In the genomic region with DNA sequence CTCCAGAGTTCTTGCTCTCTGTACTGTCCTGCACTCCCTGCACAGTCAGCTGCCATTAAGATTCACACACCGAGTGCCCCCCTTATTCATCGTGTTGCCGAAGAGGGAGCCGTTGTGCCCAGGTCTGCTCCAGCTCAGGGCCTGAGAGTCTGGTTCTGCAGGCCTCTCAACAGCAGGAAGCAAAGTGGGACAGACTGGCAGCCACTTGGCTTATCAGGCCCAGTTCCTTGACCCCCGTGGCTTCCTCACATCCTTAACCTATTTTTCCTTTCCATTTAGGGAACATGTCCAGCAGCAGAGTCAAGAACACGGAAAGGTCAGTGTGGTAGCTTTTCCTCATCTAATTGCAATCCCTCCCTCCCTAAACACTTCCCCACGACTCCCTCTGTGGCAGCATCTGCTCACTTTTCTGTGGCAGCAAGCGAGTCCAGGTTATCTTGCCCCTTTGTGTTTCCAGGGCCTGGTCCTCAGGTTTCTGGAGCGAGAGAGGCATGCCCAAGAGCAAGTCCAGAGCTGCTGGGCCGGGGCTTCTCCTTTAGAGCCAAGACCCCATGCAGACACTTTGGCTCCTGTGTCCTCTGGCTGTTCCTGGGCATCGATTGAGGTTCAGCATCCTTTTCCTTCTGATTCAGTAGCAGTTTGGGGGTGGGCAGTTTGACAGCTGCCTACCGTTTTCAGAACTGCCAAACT, we compare ENCODE assay signal across 2 cellular contexts.
TF ChIP-seq lines count a peak whose summit lies in the region.

No MANE protein-coding gene starts in this region.

TF ChIP-seq in H1, 55 proteins besides CTCF, POLR2A, EP300 and RAD21:
- no peak for TF ChIP-seq SIX5 (IDR thresholded peaks at IDR 0.05; ENCODE audit: low read depth, low read length)
- no peak for TF ChIP-seq NANOG (IDR thresholded peaks at IDR 0.05; ENCODE audit: insufficient read depth, low read depth, low read length, poor library complexity, severe bottlenecking)
- no peak for TF ChIP-seq EGR1 (IDR thresholded peaks at IDR 0.05; ENCODE audit: borderline replicate concordance, low read depth, low read length)
- TF ChIP-seq TCF12 (IDR thresholded peaks at IDR 0.05; ENCODE audit: low read depth, low read length), result no peak
- no peak for TF ChIP-seq SP4 (IDR thresholded peaks at IDR 0.05; ENCODE audit: low read length)
- TF ChIP-seq KDM5A (IDR thresholded peaks at IDR 0.05; ENCODE audit: low read length), result no peak
- TF ChIP-seq CREB1 (IDR thresholded peaks at IDR 0.05), result no peak
- TF ChIP-seq BACH1 (IDR thresholded peaks at IDR 0.05; ENCODE audit: low read length), result no peak
- TF ChIP-seq POLR2AphosphoS5 (IDR thresholded peaks at IDR 0.05; ENCODE audit: low read depth, low read length), result no peak
- TF ChIP-seq SP1 (IDR thresholded peaks at IDR 0.05; ENCODE audit: low read depth, low read length), result no peak
- TF ChIP-seq TEAD4 (IDR thresholded peaks at IDR 0.05; ENCODE audit: low read depth, low read length), result no peak
- no peak for TF ChIP-seq FOSL1 (IDR thresholded peaks at IDR 0.05; ENCODE audit: insufficient read depth, low read depth, low read length)
- TF ChIP-seq YY1 (IDR thresholded peaks at IDR 0.05; ENCODE audit: low read depth, low read length), result no peak
- no peak for TF ChIP-seq CBX5 (IDR thresholded peaks at IDR 0.05; ENCODE audit: low read depth, low read length)
- TF ChIP-seq CEBPB (IDR thresholded peaks at IDR 0.05; ENCODE audit: low read depth, low read length), result no peak
- TF ChIP-seq SIN3A (conservative IDR thresholded peaks at IDR 0.05 in 1 of 2, IDR thresholded peaks at IDR 0.05 in 1 of 2; ENCODE audit: low read depth in 1 of 2, low read length in 2 of 2), result no peak
- no peak for TF ChIP-seq RFX5 (IDR thresholded peaks at IDR 0.05; ENCODE audit: borderline replicate concordance, low read depth, low read length)
- no peak for TF ChIP-seq CBX8 (IDR thresholded peaks at IDR 0.05; ENCODE audit: borderline replicate concordance, low read depth, low read length)
- TF ChIP-seq, protein P1, sequence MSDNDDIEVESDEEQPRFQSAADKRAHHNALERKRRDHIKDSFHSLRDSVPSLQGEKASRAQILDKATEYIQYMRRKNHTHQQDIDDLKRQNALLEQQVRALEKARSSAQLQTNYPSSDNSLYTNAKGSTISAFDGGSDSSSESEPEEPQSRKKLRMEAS (IDR thresholded peaks at IDR 0.05), result no peak
TF ChIP-seq in H1: peak in this region for 0.

TF ChIP-seq in SK-N-SH, 30 proteins besides CTCF, POLR2A, EP300 and RAD21:
- no peak for TF ChIP-seq POLR2AphosphoS5 (IDR thresholded peaks at IDR 0.05; ENCODE audit: low read depth, low read length)
- no peak for TF ChIP-seq MXI1 (IDR thresholded peaks at IDR 0.05; ENCODE audit: low read depth, low read length)
- no peak for TF ChIP-seq MEF2A (IDR thresholded peaks at IDR 0.05; ENCODE audit: borderline replicate concordance, low read depth)
- no peak for TF ChIP-seq EZH2phosphoT487 (IDR thresholded peaks at IDR 0.05; ENCODE audit: borderline replicate concordance, low read depth)
- TF ChIP-seq FOSL2 (IDR thresholded peaks at IDR 0.05; ENCODE audit: borderline replicate concordance, low read depth), result no peak
- no peak for TF ChIP-seq CHD2 (IDR thresholded peaks at IDR 0.05; ENCODE audit: low read length, partially characterized antibody)
- TF ChIP-seq, protein P2, sequence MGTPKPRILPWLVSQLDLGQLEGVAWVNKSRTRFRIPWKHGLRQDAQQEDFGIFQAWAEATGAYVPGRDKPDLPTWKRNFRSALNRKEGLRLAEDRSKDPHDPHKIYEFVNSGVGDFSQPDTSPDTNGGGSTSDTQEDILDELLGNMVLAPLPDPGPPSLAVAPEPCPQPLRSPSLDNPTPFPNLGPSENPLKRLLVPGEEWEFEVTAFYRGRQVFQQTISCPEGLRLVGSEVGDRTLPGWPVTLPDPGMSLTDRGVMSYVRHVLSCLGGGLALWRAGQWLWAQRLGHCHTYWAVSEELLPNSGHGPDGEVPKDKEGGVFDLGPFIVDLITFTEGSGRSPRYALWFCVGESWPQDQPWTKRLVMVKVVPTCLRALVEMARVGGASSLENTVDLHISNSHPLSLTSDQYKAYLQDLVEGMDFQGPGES (IDR thresholded peaks at IDR 0.05; ENCODE audit: low read depth, low read length), result no peak
- TF ChIP-seq NRF1 (IDR thresholded peaks at IDR 0.05; ENCODE audit: low read depth, low read length), result no peak
- TF ChIP-seq GATA2 (CRISPR knock-in tag; IDR thresholded peaks at IDR 0.05), result no peak
- TF ChIP-seq TCF12 (IDR thresholded peaks at IDR 0.05), result no peak
- TF ChIP-seq RXRA (IDR thresholded peaks at IDR 0.05; ENCODE audit: borderline replicate concordance, low read depth), result no peak
- no peak for TF ChIP-seq SMC3 (IDR thresholded peaks at IDR 0.05; ENCODE audit: low read depth, low read length)
- no peak for TF ChIP-seq FOXM1 (IDR thresholded peaks at IDR 0.05; ENCODE audit: low read depth)
